In the genomic region with DNA sequence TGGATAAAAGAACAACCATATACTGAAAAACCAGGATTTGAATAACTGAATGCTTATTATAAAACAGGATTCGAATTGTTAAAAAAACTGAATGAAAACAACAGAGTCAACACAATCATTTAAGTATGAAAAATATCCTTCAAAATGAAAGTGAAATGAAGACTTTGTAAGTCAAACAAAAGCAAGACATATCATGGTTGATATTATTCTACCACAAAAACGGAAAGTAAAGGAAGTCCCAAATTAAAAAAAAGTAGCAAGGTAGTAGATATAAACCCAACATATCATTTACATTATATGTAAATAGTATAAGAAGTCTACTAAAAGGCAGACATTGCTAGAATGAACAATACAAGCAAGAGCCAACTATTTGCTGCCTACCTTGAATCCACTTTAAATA, we compare ENCODE assay signal across 7 cellular contexts.
DNase-seq lines count a peak whose midpoint lies in the region; ATAC-seq, FAIRE-seq and TF ChIP-seq lines count a peak whose summit lies in the region.
"Not testable (repeated sequence)": the region's sequence is repeated elsewhere in the genome, so short reads cannot be mapped to it uniquely, and the experiment has no call there.

No MANE protein-coding gene starts in this region.

- not testable (repeated sequence) for H3K9me3 ChIP-seq in CD8-positive, alpha-beta memory T cell (ENCODE audit: low read length); kidney (ENCODE audit: control insufficient read depth in 1 of 2, low read length in 2 of 2)

- not testable (repeated sequence) for TF ChIP-seq CTCF in activated CD8-positive, alpha-beta T cell treated with anti-CD3 and anti-CD28 coated beads for 36 hours (IDR thresholded peaks at IDR 0.05); kidney (IDR thresholded peaks at IDR 0.05; ENCODE audit: borderline replicate concordance, extremely low read depth, insufficient read depth)

- not testable (repeated sequence) for H3K27me3 Mint-ChIP-seq in CD8-positive, alpha-beta memory T cell; T-helper 1 cell treated with Interleukin-12 subunit alpha and Interleukin-12 subunit beta and Interleukin-4 antibody, amounts not matched to agents 30 μg/mL and 1 μg/mL, for 36 hours (ENCODE audit: low read depth); activated CD8-positive, alpha-beta T cell treated with anti-CD3 and anti-CD28 coated beads for 36 hours; activated T-helper 17 cell treated with anti-CD3 and anti-CD28 coated beads, Interleukin-2, amount 50 U/mL, for 72 hours; activated naive CD8-positive, alpha-beta T cell treated with anti-CD3 and anti-CD28 coated beads, Interleukin-2, amount 10 ng/mL, durations not matched to agents 7 days and 5 days

- H3K4me1 ChIP-seq in CD8-positive, alpha-beta memory T cell (ENCODE audit: insufficient read depth, low read length): peaks cover 14% of the 10 kb centered on the region
- not testable (repeated sequence) for H3K4me1 ChIP-seq in kidney (ENCODE audit: control insufficient read depth in 1 of 2, insufficient read depth in 1 of 2, low read depth in 1 of 2, low read length in 2 of 2)

- CTCF ChIA-PET in CD8-positive, alpha-beta memory T cell (lab: Charles Lee); activated CD8-positive, alpha-beta T cell treated with anti-CD3 and anti-CD28 coated beads for 36 hours (lab: Charles Lee): not testable (repeated sequence)

- not testable (repeated sequence) for H3K4me3 ChIP-seq in CD8-positive, alpha-beta memory T cell (ENCODE audit: low read length); kidney (ENCODE audit: low read length in 2 of 2)

- H3K36me3 ChIP-seq in CD8-positive, alpha-beta memory T cell (ENCODE audit: insufficient read depth, low read length); kidney (ENCODE audit: control insufficient read depth in 1 of 2, insufficient read depth in 2 of 2, low read length in 2 of 2): not testable (repeated sequence)

- not testable (repeated sequence) for H3K9ac ChIP-seq in kidney (ENCODE audit: low read length in 2 of 2)

- not testable (repeated sequence) for H3K27me3 ChIP-seq in CD8-positive, alpha-beta memory T cell (ENCODE audit: insufficient read depth, low read length, poor library complexity, severe bottlenecking)

- not testable (repeated sequence) for H3K9me3 Mint-ChIP-seq in CD8-positive, alpha-beta memory T cell; T-helper 1 cell treated with Interleukin-12 subunit alpha and Interleukin-12 subunit beta and Interleukin-4 antibody, amounts not matched to agents 30 μg/mL and 1 μg/mL, for 36 hours; activated CD8-positive, alpha-beta T cell treated with anti-CD3 and anti-CD28 coated beads for 36 hours; activated T-helper 17 cell treated with anti-CD3 and anti-CD28 coated beads, Interleukin-2, amount 50 U/mL, for 72 hours; activated naive CD8-positive, alpha-beta T cell treated with anti-CD3 and anti-CD28 coated beads, Interleukin-2, amount 10 ng/mL, durations not matched to agents 7 days and 5 days; stimulated activated effector memory CD8-positive, alpha-beta T cell treated with anti-CD3 and anti-CD28 coated beads, Interleukin-12 subunit alpha, Interleukin-12 subunit beta, amount 100 ng/mL, for 72 hours

- H3K27ac Mint-ChIP-seq in CD8-positive, alpha-beta memory T cell: peak overlapping the region; percentile 13 to 79 (median 70)
- not testable (repeated sequence) for H3K27ac Mint-ChIP-seq in T-helper 1 cell treated with Interleukin-12 subunit alpha and Interleukin-12 subunit beta and Interleukin-4 antibody, amounts not matched to agents 30 μg/mL and 1 μg/mL, for 36 hours
- peak overlapping the region; percentile 49 for H3K27ac Mint-ChIP-seq in activated CD8-positive, alpha-beta T cell treated with anti-CD3 and anti-CD28 coated beads for 36 hours
- H3K27ac Mint-ChIP-seq in activated T-helper 17 cell treated with anti-CD3 and anti-CD28 coated beads, Interleukin-2, amount 50 U/mL, for 72 hours: peak overlapping the region; percentile 18
- peak overlapping the region; percentile 83 for H3K27ac Mint-ChIP-seq in activated naive CD8-positive, alpha-beta T cell treated with anti-CD3 and anti-CD28 coated beads, Interleukin-2, amount 10 ng/mL, durations not matched to agents 7 days and 5 days
- H3K27ac Mint-ChIP-seq in stimulated activated effector memory CD8-positive, alpha-beta T cell treated with anti-CD3 and anti-CD28 coated beads, Interleukin-12 subunit alpha, Interleukin-12 subunit beta, amount 100 ng/mL, for 72 hours: peak overlapping the region; percentile 11

- ATAC-seq in activated CD8-positive, alpha-beta T cell treated with anti-CD3 and anti-CD28 coated beads for 36 hours; activated T-helper 17 cell treated with anti-CD3 and anti-CD28 coated beads, Interleukin-2, amount 50 U/mL, for 72 hours (replicated peaks); activated naive CD8-positive, alpha-beta T cell treated with anti-CD3 and anti-CD28 coated beads, Interleukin-2, amount 10 ng/mL, durations not matched to agents 7 days and 5 days (ENCODE audit: low read depth); stimulated activated effector memory CD8-positive, alpha-beta T cell treated with anti-CD3 and anti-CD28 coated beads, Interleukin-12 subunit alpha, Interleukin-12 subunit beta, amount 100 ng/mL, for 72 hours: not testable (repeated sequence)

- peaks cover 24 to 33% (median 33%) of the 10 kb centered on the region in 3 donors for H3K4me1 Mint-ChIP-seq in CD8-positive, alpha-beta memory T cell
- H3K4me1 Mint-ChIP-seq in T-helper 1 cell treated with Interleukin-12 subunit alpha and Interleukin-12 subunit beta and Interleukin-4 antibody, amounts not matched to agents 30 μg/mL and 1 μg/mL, for 36 hours (ENCODE audit: low read depth): peaks cover 18% of the 10 kb centered on the region
- H3K4me1 Mint-ChIP-seq in activated CD8-positive, alpha-beta T cell treated with anti-CD3 and anti-CD28 coated beads for 36 hours (ENCODE audit: low read depth): peaks cover 21% of the 10 kb centered on the region
- not testable (repeated sequence) for H3K4me1 Mint-ChIP-seq in activated T-helper 17 cell treated with anti-CD3 and anti-CD28 coated beads, Interleukin-2, amount 50 U/mL, for 72 hours
- H3K4me1 Mint-ChIP-seq in activated naive CD8-positive, alpha-beta T cell treated with anti-CD3 and anti-CD28 coated beads, Interleukin-2, amount 10 ng/mL, durations not matched to agents 7 days and 5 days: peaks cover 15% of the 10 kb centered on the region
- peaks cover 21% of the 10 kb centered on the region for H3K4me1 Mint-ChIP-seq in stimulated activated effector memory CD8-positive, alpha-beta T cell treated with anti-CD3 and anti-CD28 coated beads, Interleukin-12 subunit alpha, Interleukin-12 subunit beta, amount 100 ng/mL, for 72 hours

- not testable (repeated sequence) for DNase-seq in CD8-positive, alpha-beta memory T cell; activated CD8-positive, alpha-beta T cell treated with anti-CD3 and anti-CD28 coated beads for 36 hours; activated naive CD8-positive, alpha-beta T cell treated with anti-CD3 and anti-CD28 coated beads, Interleukin-2, amount 10 ng/mL, durations not matched to agents 7 days and 5 days; kidney; stimulated activated effector memory CD8-positive, alpha-beta T cell treated with anti-CD3 and anti-CD28 coated beads, Interleukin-12 subunit alpha, Interleukin-12 subunit beta, amount 100 ng/mL, for 72 hours (ENCODE audit: low spot score in 2 of 2)

- intact Hi-C loops in activated CD8-positive, alpha-beta T cell treated with anti-CD3 and anti-CD28 coated beads for 36 hours (cut with micrococcal nuclease); kidney (cut with DNase I): not testable (repeated sequence)

- peak; percentile 46 for FAIRE-seq in kidney (lab: Jason Lieb, UNC)

- H3K4me3 Mint-ChIP-seq in CD8-positive, alpha-beta memory T cell: peak overlapping the region; percentile 7 to 66 (median 29)
- peak overlapping the region; percentile 17 for H3K4me3 Mint-ChIP-seq in T-helper 1 cell treated with Interleukin-12 subunit alpha and Interleukin-12 subunit beta and Interleukin-4 antibody, amounts not matched to agents 30 μg/mL and 1 μg/mL, for 36 hours
- peak overlapping the region; percentile 33 for H3K4me3 Mint-ChIP-seq in activated CD8-positive, alpha-beta T cell treated with anti-CD3 and anti-CD28 coated beads for 36 hours
- H3K4me3 Mint-ChIP-seq in activated T-helper 17 cell treated with anti-CD3 and anti-CD28 coated beads, Interleukin-2, amount 50 U/mL, for 72 hours: peak overlapping the region; percentile 35
- H3K4me3 Mint-ChIP-seq in activated naive CD8-positive, alpha-beta T cell treated with anti-CD3 and anti-CD28 coated beads, Interleukin-2, amount 10 ng/mL, durations not matched to agents 7 days and 5 days: peak overlapping the region; percentile 77
- H3K4me3 Mint-ChIP-seq in stimulated activated effector memory CD8-positive, alpha-beta T cell treated with anti-CD3 and anti-CD28 coated beads, Interleukin-12 subunit alpha, Interleukin-12 subunit beta, amount 100 ng/mL, for 72 hours: not testable (repeated sequence)

- not testable (repeated sequence) for H3K27ac ChIP-seq in CD8-positive, alpha-beta memory T cell (ENCODE audit: low read depth, low read length); kidney (ENCODE audit: low read depth in 2 of 2, low read length in 2 of 2)

- not testable (repeated sequence) for H3K36me3 Mint-ChIP-seq in CD8-positive, alpha-beta memory T cell; T-helper 1 cell treated with Interleukin-12 subunit alpha and Interleukin-12 subunit beta and Interleukin-4 antibody, amounts not matched to agents 30 μg/mL and 1 μg/mL, for 36 hours (ENCODE audit: low read depth); activated CD8-positive, alpha-beta T cell treated with anti-CD3 and anti-CD28 coated beads for 36 hours (ENCODE audit: low read depth); activated T-helper 17 cell treated with anti-CD3 and anti-CD28 coated beads, Interleukin-2, amount 50 U/mL, for 72 hours (ENCODE audit: low read depth); activated naive CD8-positive, alpha-beta T cell treated with anti-CD3 and anti-CD28 coated beads, Interleukin-2, amount 10 ng/mL, durations not matched to agents 7 days and 5 days; stimulated activated effector memory CD8-positive, alpha-beta T cell treated with anti-CD3 and anti-CD28 coated beads, Interleukin-12 subunit alpha, Interleukin-12 subunit beta, amount 100 ng/mL, for 72 hours

- POLR2A ChIA-PET in CD8-positive, alpha-beta memory T cell (lab: Charles Lee); activated CD8-positive, alpha-beta T cell treated with anti-CD3 and anti-CD28 coated beads for 36 hours (lab: Charles Lee); activated naive CD8-positive, alpha-beta T cell treated with anti-CD3 and anti-CD28 coated beads, Interleukin-2, amount 10 ng/mL, durations not matched to agents 7 days and 5 days (lab: Charles Lee): not testable (repeated sequence)
